Comparison of ENCODE assay signal across 8 cellular contexts in genomic region chr16:48156790-48157209, GRCh38. TPM values are rescaled to one million over a fixed set of nuclear protein-coding genes. Genes with fewer than 3 reads are reported as not detected.
DNase-seq lines count a peak whose midpoint lies in the region; ATAC-seq, FAIRE-seq and TF ChIP-seq lines count a peak whose summit lies in the region.

No MANE protein-coding gene starts in this region.

- no peaks in the 10 kb centered on the region for H3K79me2 ChIP-seq in neural cell (replicated peaks; ENCODE audit: insufficient read depth, low read length)

- no peaks in the 10 kb centered on the region for H4K20me1 ChIP-seq in neural cell (ENCODE audit: insufficient read depth)

- H3K27ac Mint-ChIP-seq in activated T-helper 1 cell treated with anti-CD3 and anti-CD28 coated beads, Interleukin-12 subunit alpha, Interleukin-12 subunit beta, Interleukin-2, Interleukin-4 antibody, amounts not matched to agents 30 ng/mL and 10 ng/mL and 1 ng/mL, durations not matched to agents 14 hours and 24 hours and 36 hours, result peak overlapping the region; percentile 31
- H3K27ac Mint-ChIP-seq in stimulated activated naive B cell treated with anti-CD40 and anti-IgM and Interleukin-4, amounts not matched to agents 10 μg/mL and 1 μg/mL and 100 μg/mL, for 72 hours, result no peak overlapping the region

- DNase-seq in HuH-7.5 (ENCODE audit: low spot score), result peak; percentile 41
- peak; percentile 41 for DNase-seq in RCC 7860 (ENCODE audit: low spot score)
- DNase-seq in activated T-helper 1 cell treated with anti-CD3 and anti-CD28 coated beads, Interleukin-12 subunit alpha, Interleukin-12 subunit beta, Interleukin-2, Interleukin-4 antibody, amounts not matched to agents 30 ng/mL and 10 ng/mL and 1 ng/mL, durations not matched to agents 14 hours and 24 hours and 36 hours (ENCODE audit: low spot score), result peak; percentile 66
- DNase-seq in fibroblast of peridontal ligament (ENCODE audit: extremely low read depth), result peak; percentile 83
- peak; percentile 60 for DNase-seq in stimulated activated naive B cell treated with anti-CD40 and anti-IgM and Interleukin-4, amounts not matched to agents 10 μg/mL and 1 μg/mL and 100 μg/mL, for 72 hours
- no peak for DNase-seq in NCI-H1048 (lab: John Stamatoyannopoulos, UW)

- H3K4me3 ChIP-seq in neural cell (ENCODE audit: low read length), result no peak overlapping the region

- H3K4me3 Mint-ChIP-seq in activated T-helper 1 cell treated with anti-CD3 and anti-CD28 coated beads, Interleukin-12 subunit alpha, Interleukin-12 subunit beta, Interleukin-2, Interleukin-4 antibody, amounts not matched to agents 30 ng/mL and 10 ng/mL and 1 ng/mL, durations not matched to agents 14 hours and 24 hours and 36 hours, result no peak overlapping the region
- peak overlapping the region in 1 of 2 donors; percentile 25 for H3K4me3 Mint-ChIP-seq in stimulated activated naive B cell treated with anti-CD40 and anti-IgM and Interleukin-4, amounts not matched to agents 10 μg/mL and 1 μg/mL and 100 μg/mL, for 72 hours

- no peak overlapping the region for H3K9ac ChIP-seq in neural cell (ENCODE audit: low read length)

- no peaks in the 10 kb centered on the region for H3K9me2 ChIP-seq in neural cell (ENCODE audit: insufficient read depth, low read length)

- H3K36me3 Mint-ChIP-seq in activated T-helper 1 cell treated with anti-CD3 and anti-CD28 coated beads, Interleukin-12 subunit alpha, Interleukin-12 subunit beta, Interleukin-2, Interleukin-4 antibody, amounts not matched to agents 30 ng/mL and 10 ng/mL and 1 ng/mL, durations not matched to agents 14 hours and 24 hours and 36 hours (ENCODE audit: low read depth), result no peaks in the 10 kb centered on the region
- no peaks in the 10 kb centered on the region for H3K36me3 Mint-ChIP-seq in stimulated activated naive B cell treated with anti-CD40 and anti-IgM and Interleukin-4, amounts not matched to agents 10 μg/mL and 1 μg/mL and 100 μg/mL, for 72 hours

- H3K27me3 Mint-ChIP-seq in activated T-helper 1 cell treated with anti-CD3 and anti-CD28 coated beads, Interleukin-12 subunit alpha, Interleukin-12 subunit beta, Interleukin-2, Interleukin-4 antibody, amounts not matched to agents 30 ng/mL and 10 ng/mL and 1 ng/mL, durations not matched to agents 14 hours and 24 hours and 36 hours (ENCODE audit: insufficient read depth), result peaks cover 9% of the 10 kb centered on the region
- H3K27me3 Mint-ChIP-seq in stimulated activated naive B cell treated with anti-CD40 and anti-IgM and Interleukin-4, amounts not matched to agents 10 μg/mL and 1 μg/mL and 100 μg/mL, for 72 hours, result peaks cover 22 to 41% of the 10 kb centered on the region in 2 donors

- no peak overlapping the region for H3K4me2 ChIP-seq in neural cell (ENCODE audit: low read length)

- peak; percentile 98 for TF ChIP-seq RAD21 in neural cell (conservative IDR thresholded peaks at IDR 0.05)

- H2AFZ ChIP-seq in neural cell (ENCODE audit: low read depth, low read length), result no peak overlapping the region

- peaks cover 31% of the 10 kb centered on the region for H3K4me1 Mint-ChIP-seq in activated T-helper 1 cell treated with anti-CD3 and anti-CD28 coated beads, Interleukin-12 subunit alpha, Interleukin-12 subunit beta, Interleukin-2, Interleukin-4 antibody, amounts not matched to agents 30 ng/mL and 10 ng/mL and 1 ng/mL, durations not matched to agents 14 hours and 24 hours and 36 hours (ENCODE audit: low read depth)
- peaks cover 20 to 27% of the 10 kb centered on the region in 2 donors for H3K4me1 Mint-ChIP-seq in stimulated activated naive B cell treated with anti-CD40 and anti-IgM and Interleukin-4, amounts not matched to agents 10 μg/mL and 1 μg/mL and 100 μg/mL, for 72 hours

- no peak for FAIRE-seq in RCC 7860 (lab: Jason Lieb, UNC)

- no peak overlapping the region for H3K27ac ChIP-seq in neural cell (ENCODE audit: low read length)

- no peaks in the 10 kb centered on the region for H3K27me3 ChIP-seq in neural cell (ENCODE audit: insufficient read depth, low read depth, low read length)

- no peaks in the 10 kb centered on the region for H3K9me3 ChIP-seq in neural cell (ENCODE audit: low read length)

- TF ChIP-seq EP300 in neural cell (conservative IDR thresholded peaks at IDR 0.05; ENCODE audit: poor library complexity, severe bottlenecking), result no peak

- TF ChIP-seq CTCF in GM12873 (IDR thresholded peaks at IDR 0.05; ENCODE audit: insufficient read depth, low read depth, low read length, missing control alignments), result peak; percentile 92
- peak; percentile 93 for TF ChIP-seq CTCF in neural cell (IDR thresholded peaks at IDR 0.05; ENCODE audit: poor library complexity, severe bottlenecking)

- no peaks in the 10 kb centered on the region for H3F3A ChIP-seq in neural cell (ENCODE audit: insufficient read depth, low read length, poor library complexity, severe bottlenecking)

- intact Hi-C loops in activated T-helper 1 cell treated with anti-CD3 and anti-CD28 coated beads, Interleukin-12 subunit alpha, Interleukin-12 subunit beta, Interleukin-2, Interleukin-4 antibody, amounts not matched to agents 30 ng/mL and 10 ng/mL and 1 ng/mL, durations not matched to agents 14 hours and 24 hours and 36 hours (cut with micrococcal nuclease), result loop anchor here (1.0 to 5.0 kb wide), 7 partner anchors 9 to 1469 kb away; partner anchors contain the start of genes ORC6 and VPS35

- H3K9me3 Mint-ChIP-seq in activated T-helper 1 cell treated with anti-CD3 and anti-CD28 coated beads, Interleukin-12 subunit alpha, Interleukin-12 subunit beta, Interleukin-2, Interleukin-4 antibody, amounts not matched to agents 30 ng/mL and 10 ng/mL and 1 ng/mL, durations not matched to agents 14 hours and 24 hours and 36 hours, result no peaks in the 10 kb centered on the region
- H3K9me3 Mint-ChIP-seq in stimulated activated naive B cell treated with anti-CD40 and anti-IgM and Interleukin-4, amounts not matched to agents 10 μg/mL and 1 μg/mL and 100 μg/mL, for 72 hours, result no peaks in the 10 kb centered on the region

- peak; percentile 48 to 51 for ATAC-seq in stimulated activated naive B cell treated with anti-CD40 and anti-IgM and Interleukin-4, amounts not matched to agents 10 μg/mL and 1 μg/mL and 100 μg/mL, for 72 hours (replicated peaks)

- H3K36me3 ChIP-seq in neural cell (ENCODE audit: insufficient read depth, low read length), result no peaks in the 10 kb centered on the region

TF ChIP-seq in neural cell, 6 proteins besides CTCF, POLR2A, EP300 and RAD21:
- no peak for TF ChIP-seq REST (IDR thresholded peaks at IDR 0.05; ENCODE audit: borderline replicate concordance)
- TF ChIP-seq EZH2 (IDR thresholded peaks at IDR 0.05; ENCODE audit: borderline replicate concordance, insufficient read depth, low read length, poor library complexity, severe bottlenecking), result no peak
- peak; percentile 99 for TF ChIP-seq SMC3 (conservative IDR thresholded peaks at IDR 0.05; ENCODE audit: poor library complexity)
- TF ChIP-seq MXI1 (conservative IDR thresholded peaks at IDR 0.05; ENCODE audit: poor library complexity, severe bottlenecking), result peak; percentile 83
- TF ChIP-seq TAF1 (IDR thresholded peaks at IDR 0.05; ENCODE audit: low read depth), result peak; percentile 43
- TF ChIP-seq POLR2AphosphoS5 (IDR thresholded peaks at IDR 0.05), result no peak

RNA-seq across cellular contexts. Expression of gene ABCC12, which starts 1.0 kb away (rescaled TPM):
- not detected in 2 replicates for total RNA-seq in activated T-helper 1 cell treated with anti-CD3 and anti-CD28 coated beads, Interleukin-12 subunit alpha, Interleukin-12 subunit beta, Interleukin-2, Interleukin-4 antibody, amounts not matched to agents 30 ng/mL and 10 ng/mL and 1 ng/mL, durations not matched to agents 14 hours and 24 hours and 36 hours
- polyA plus RNA-seq in neural cell, result not detected in 2 replicates
- polyA minus RNA-seq in neural cell, result not detected in 2 replicates
